In genomic region chr4:2260336-2261109, GRCh38 we compare ENCODE assay signal across 8 cellular contexts. TPM values are rescaled to one million over a fixed set of nuclear protein-coding genes. Genes with fewer than 3 reads are reported as not detected.
A peak's percentile ranks its signal among the peaks of the same experiment; 100 is the strongest.
DNase-seq lines count a peak whose midpoint lies in the region; ATAC-seq and TF ChIP-seq lines count a peak whose summit lies in the region.

No MANE protein-coding gene starts in this region.

- peak; percentile 53 for DNase-seq in activated CD8-positive, alpha-beta memory T cell treated with anti-CD3 and anti-CD28 coated beads, Interleukin-2, amount 50 U/mL, for 48 hours
- DNase-seq in heart right ventricle (peak in 1 of 2 donors; percentile 15), retinal pigment epithelial cell (ENCODE audit: low read depth) (no peak), medulla oblongata (ENCODE audit: extremely low spot score) (no peak), NCI-H2081 (lab: John Stamatoyannopoulos, UW) (no peak), GF-D8 (lab: John Stamatoyannopoulos, UW) (no peak), DMS114 treated with DMSO at 0.1 percent for 48 hours (lab: John Stamatoyannopoulos, UW; ENCODE audit: unreplicated experiment) (no peak)

- 31 to 40% methylated on average over 23 of the region's 23 CpGs for WGBS in heart right ventricle, 2 donors

- no peak for TF ChIP-seq CTCF in GM12875 (IDR thresholded peaks at IDR 0.05; ENCODE audit: borderline replicate concordance, insufficient read depth, low read depth, low read length)
- TF ChIP-seq CTCF in heart right ventricle (IDR thresholded peaks at IDR 0.05), result no peak
- no peak for TF ChIP-seq CTCF in retinal pigment epithelial cell (conservative IDR thresholded peaks at IDR 0.05; ENCODE audit: low read depth, low read length)

- H3K27me3 ChIP-seq in heart right ventricle, result no peaks in the 10 kb centered on the region

- H3K4me3 ChIP-seq in GM12875 (ENCODE audit: low read depth, low read length), result peak overlapping the region; percentile 82
- H3K4me3 ChIP-seq in heart right ventricle, result peak overlapping the region; percentile 81 to 99 (median 96)
- peak overlapping the region; percentile 81 for H3K4me3 ChIP-seq in retinal pigment epithelial cell (ENCODE audit: low read length)

- H3K9me3 ChIP-seq in heart right ventricle, result no peaks in the 10 kb centered on the region

- intact Hi-C loops in heart right ventricle (cut with DNase I), result loop anchor here in 6 of 10 donors (5.0 to 10.0 kb wide), 2 partner anchors 154 to 157 kb away; partner anchors contain the start of genes CFAP99 (in 6 of the 6) and ZFYVE28 (in 6 of the 6)

- ATAC-seq in heart right ventricle, result no peak

- H3K4me1 ChIP-seq in heart right ventricle, result peaks cover 56 to 82% (median 67%) of the 10 kb centered on the region in 9 donors

- H3K27ac ChIP-seq in heart right ventricle, result peak overlapping the region; percentile 84 to 97 (median 91)

- peaks cover 0 to 31% (median 0%) of the 10 kb centered on the region in 9 donors for H3K36me3 ChIP-seq in heart right ventricle

RNA-seq across cellular contexts. Expression of gene MXD4, which starts 1.4 kb away (rescaled TPM):
- 10 to 100 TPM; 19.1 to 44.2 (median 27.9) TPM for total RNA-seq in heart right ventricle
- 10 to 100 TPM; 29.6 to 82.2 TPM for polyA plus RNA-seq in heart right ventricle

RNA-seq across cellular contexts. Expression of gene HAUS3, which starts 18.6 kb away (rescaled TPM):
- 1 to 10 TPM; 4.0 to 7.3 (median 6.5) TPM for total RNA-seq in heart right ventricle
- 10 to 100 TPM in 1 of 2 donors, 1 to 10 TPM in 1; 3.5 to 10.5 TPM for polyA plus RNA-seq in heart right ventricle

RNA-seq across cellular contexts. Expression of gene POLN, which starts 18.6 kb away (rescaled TPM):
- 1 to 10 TPM; 1.3 to 3.1 (median 2.1) TPM for total RNA-seq in heart right ventricle
- 1 to 10 TPM in 1 of 2 donors, under 1 TPM in 1; 0.97 to 2.4 TPM for polyA plus RNA-seq in heart right ventricle
